In the genomic region with DNA sequence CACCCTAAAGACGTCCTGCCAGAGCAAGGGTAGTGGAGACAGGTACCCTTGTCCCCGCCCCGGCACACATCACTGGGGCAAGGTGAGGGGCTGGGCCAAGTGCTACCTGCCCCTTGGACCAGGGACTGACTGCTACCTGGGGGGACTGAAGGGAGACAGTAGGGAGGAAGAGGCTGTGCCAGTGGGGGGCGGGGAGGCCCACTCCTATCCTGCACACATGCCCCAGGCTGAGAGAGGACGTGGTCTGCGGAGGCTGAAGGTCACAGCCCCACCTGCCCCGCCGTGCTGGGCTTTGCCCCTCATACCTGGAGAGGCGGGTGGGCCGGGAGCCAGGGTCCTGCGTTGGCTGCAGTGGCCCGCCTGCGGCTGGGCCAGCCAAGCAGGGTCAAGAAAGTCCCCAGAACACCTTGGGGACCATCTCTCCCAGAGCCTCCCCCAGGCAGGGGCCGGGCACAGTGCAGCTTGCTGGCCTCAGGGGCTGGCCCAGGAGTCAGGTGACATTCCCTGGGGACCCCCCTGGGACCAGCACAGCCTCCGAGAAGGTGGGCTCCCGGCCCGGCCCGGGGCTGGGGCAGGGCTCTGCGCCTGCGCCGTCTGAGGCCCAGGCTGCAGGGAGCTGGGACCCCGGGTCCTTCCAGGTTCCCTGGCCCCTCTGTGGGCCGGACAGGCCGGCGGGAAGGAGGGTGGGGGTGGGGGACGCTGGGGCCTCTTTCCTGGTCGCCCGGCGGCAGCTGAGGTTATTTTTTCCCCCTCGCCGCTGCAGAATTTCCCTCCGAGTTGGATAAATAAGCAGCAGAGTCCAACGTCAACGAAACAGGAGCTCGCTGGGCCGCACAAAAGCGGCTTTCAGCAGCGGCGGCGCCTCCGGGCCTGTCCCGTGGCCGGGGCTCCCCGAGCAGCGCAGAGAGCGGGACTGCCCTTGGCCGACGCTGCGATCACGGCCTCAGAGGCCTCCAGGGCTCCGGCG, we compare ENCODE assay signal across 1 cellular context.
A peak's percentile ranks its signal among the peaks of the same experiment; 100 is the strongest.
TF ChIP-seq lines count a peak whose summit lies in the region.

No MANE protein-coding gene starts in this region.

TF ChIP-seq in K562, 482 proteins besides CTCF, POLR2A, EP300 and RAD21 (continued from another document):
- TF ChIP-seq, protein P1, sequence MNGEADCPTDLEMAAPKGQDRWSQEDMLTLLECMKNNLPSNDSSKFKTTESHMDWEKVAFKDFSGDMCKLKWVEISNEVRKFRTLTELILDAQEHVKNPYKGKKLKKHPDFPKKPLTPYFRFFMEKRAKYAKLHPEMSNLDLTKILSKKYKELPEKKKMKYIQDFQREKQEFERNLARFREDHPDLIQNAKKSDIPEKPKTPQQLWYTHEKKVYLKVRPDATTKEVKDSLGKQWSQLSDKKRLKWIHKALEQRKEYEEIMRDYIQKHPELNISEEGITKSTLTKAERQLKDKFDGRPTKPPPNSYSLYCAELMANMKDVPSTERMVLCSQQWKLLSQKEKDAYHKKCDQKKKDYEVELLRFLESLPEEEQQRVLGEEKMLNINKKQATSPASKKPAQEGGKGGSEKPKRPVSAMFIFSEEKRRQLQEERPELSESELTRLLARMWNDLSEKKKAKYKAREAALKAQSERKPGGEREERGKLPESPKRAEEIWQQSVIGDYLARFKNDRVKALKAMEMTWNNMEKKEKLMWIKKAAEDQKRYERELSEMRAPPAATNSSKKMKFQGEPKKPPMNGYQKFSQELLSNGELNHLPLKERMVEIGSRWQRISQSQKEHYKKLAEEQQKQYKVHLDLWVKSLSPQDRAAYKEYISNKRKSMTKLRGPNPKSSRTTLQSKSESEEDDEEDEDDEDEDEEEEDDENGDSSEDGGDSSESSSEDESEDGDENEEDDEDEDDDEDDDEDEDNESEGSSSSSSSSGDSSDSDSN (IDR thresholded peaks at IDR 0.05; ENCODE audit: borderline replicate concordance in 1 of 2, low read depth in 2 of 2, low read length in 2 of 2), result peak in 1 of 2 experiments; percentile 78; a peak in 1 of 4 replicates
- TF ChIP-seq REST (CRISPR knock-in tag; IDR thresholded peaks at IDR 0.05; ENCODE audit: low read depth), result no peak
